In the genomic region with DNA sequence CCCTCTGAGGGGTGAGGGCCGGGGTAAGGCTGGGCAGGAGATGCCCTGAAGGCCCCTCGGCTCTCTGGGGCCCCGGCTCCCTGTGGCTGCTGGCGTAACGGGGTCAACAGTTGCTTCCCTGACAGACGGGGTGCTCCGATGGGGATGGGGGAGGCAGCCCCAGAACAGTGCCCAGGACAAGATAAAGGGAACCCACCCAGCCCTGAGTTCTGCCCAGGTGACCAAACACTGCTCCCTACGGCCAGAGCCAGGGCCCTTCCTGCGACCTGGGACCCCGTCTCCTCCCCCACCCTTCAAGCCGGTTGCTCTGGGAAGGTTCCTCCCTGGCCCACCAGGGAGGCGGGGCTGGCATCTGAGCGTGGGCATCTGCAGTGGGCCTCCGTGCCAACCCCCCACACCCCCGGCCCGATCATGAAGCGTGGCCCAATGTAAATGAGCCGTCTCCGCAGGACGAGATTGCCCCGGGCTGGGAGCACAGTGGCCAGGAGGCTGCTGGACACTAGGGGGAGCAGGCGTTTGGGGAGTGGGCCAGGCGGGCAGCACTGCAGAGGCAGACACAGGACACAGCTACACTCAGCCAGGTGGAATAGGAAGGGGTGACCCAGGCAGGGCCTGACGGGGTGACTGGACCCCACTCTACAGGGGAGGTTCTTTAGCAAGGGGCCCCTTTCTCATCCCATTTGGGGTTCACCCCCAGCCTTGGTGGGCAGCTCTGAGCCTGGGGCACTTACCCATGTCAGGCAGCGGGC, we compare ENCODE assay signal across 9 cellular contexts. TPM values are rescaled to one million over a fixed set of nuclear protein-coding genes. Genes with fewer than 3 reads are reported as not detected.
DNase-seq lines count a peak whose midpoint lies in the region; ATAC-seq and TF ChIP-seq lines count a peak whose summit lies in the region.
"Had no signal": no experiment of that assay in that cellular context is flagged by ENCODE, and none has a peak within 500 bp of the region (broad histone marks: within the 10 kb centered on the region; RNA-seq: fewer than 3 reads in every experiment).

No MANE protein-coding gene starts in this region.

- WGBS in GM23248 (ENCODE audit: low coverage in 1 of 2, low lambda C conversion rate in 2 of 2, missing lambda C conversion rate in 2 of 2), 2 experiments = 29 to 33% methylated on average over 19 to 24 of the region's 25 CpGs
- WGBS in smooth muscle cell (ENCODE audit: low lambda C conversion rate) = 37% methylated on average over 25 of the region's 25 CpGs

- H3K9ac ChIP-seq in GM23248 (no peak overlapping the region), smooth muscle cell (ENCODE audit: low read depth) (no peak overlapping the region)

- ATAC-seq in SK-N-SH treated with all-trans-retinoic acid at 6 μM for 48 hours = peak; percentile 84

- no peaks in the 10 kb centered on the region for H3K9me3 Mint-ChIP-seq in activated CD4-positive, alpha-beta T cell treated with anti-CD3 and anti-CD28 coated beads, Interleukin-2, amount 10 ng/mL, durations not matched to agents 24 days and 14 days

- H3K4me3 ChIP-seq in GM23248 (no peak overlapping the region), left ventricle myocardium inferior (no peak overlapping the region), smooth muscle cell (no peak overlapping the region)

- TF ChIP-seq CTCF in left ventricle myocardium inferior (IDR thresholded peaks at IDR 0.05; ENCODE audit: borderline replicate concordance) (peak; percentile 53), smooth muscle cell (IDR thresholded peaks at IDR 0.05; ENCODE audit: borderline replicate concordance, insufficient read depth, poor library complexity, severe bottlenecking) (peak; percentile 50)

- H3K27me3 ChIP-seq in GM23248 (replicated peaks; ENCODE audit: insufficient read depth) (no peaks in the 10 kb centered on the region), left ventricle myocardium inferior (ENCODE audit: low read depth) (peaks cover 53% of the 10 kb centered on the region), smooth muscle cell (ENCODE audit: low read depth) (no peaks in the 10 kb centered on the region)

- H3K4me3 Mint-ChIP-seq in activated CD4-positive, alpha-beta T cell treated with anti-CD3 and anti-CD28 coated beads, Interleukin-2, amount 10 ng/mL, durations not matched to agents 24 days and 14 days = no peak overlapping the region

- H3K4me1 ChIP-seq in GM23248 (ENCODE audit: insufficient read depth) (peaks cover 4% of the 10 kb centered on the region), left ventricle myocardium inferior (peaks cover 30% of the 10 kb centered on the region), smooth muscle cell (ENCODE audit: low read depth) (no peaks in the 10 kb centered on the region)

- intact Hi-C loops in left ventricle myocardium inferior (cut with micrococcal nuclease) = no loop called here
- intact Hi-C loops in activated CD4-positive, alpha-beta T cell treated with anti-CD3 and anti-CD28 coated beads, Interleukin-2, amount 10 ng/mL, durations not matched to agents 24 days and 14 days (cut with micrococcal nuclease) = loop anchor here (5.0 kb wide), 1 partner anchor 45 kb away; no protein-coding TSS in a partner anchor

- peaks cover 16% of the 10 kb centered on the region for H3K4me1 Mint-ChIP-seq in activated CD4-positive, alpha-beta T cell treated with anti-CD3 and anti-CD28 coated beads, Interleukin-2, amount 10 ng/mL, durations not matched to agents 24 days and 14 days

- H2AFZ ChIP-seq in GM23248 (no peak overlapping the region), smooth muscle cell (ENCODE audit: low read depth) (no peak overlapping the region)

- H3F3A ChIP-seq in GM23248 (ENCODE audit: insufficient read depth) = no peaks in the 10 kb centered on the region
- no peaks in the 10 kb centered on the region for H3F3A ChIP-seq in smooth muscle cell (ENCODE audit: low read depth)

- no peaks in the 10 kb centered on the region for H3K79me2 ChIP-seq in GM23248 (ENCODE audit: insufficient read depth)
- no peaks in the 10 kb centered on the region for H3K79me2 ChIP-seq in smooth muscle cell (ENCODE audit: low read depth)

- H3K36me3 ChIP-seq in GM23248 (ENCODE audit: low read depth) (no peaks in the 10 kb centered on the region), left ventricle myocardium inferior (no peaks in the 10 kb centered on the region), smooth muscle cell (ENCODE audit: low read depth) (no peaks in the 10 kb centered on the region)

- H3K27me3 Mint-ChIP-seq in activated CD4-positive, alpha-beta T cell treated with anti-CD3 and anti-CD28 coated beads, Interleukin-2, amount 10 ng/mL, durations not matched to agents 24 days and 14 days = peaks cover 8% of the 10 kb centered on the region

- H3K9me3 ChIP-seq in GM23248 (ENCODE audit: low read depth) = no peaks in the 10 kb centered on the region
- H3K9me3 ChIP-seq in left ventricle myocardium inferior (replicated peaks) = no peaks in the 10 kb centered on the region
- H3K9me3 ChIP-seq in smooth muscle cell (replicated peaks; ENCODE audit: low read depth) = no peaks in the 10 kb centered on the region

- H3K4me2 ChIP-seq in GM23248 (ENCODE audit: unreplicated experiment) (no peak overlapping the region), smooth muscle cell (no peak overlapping the region)

- no peak overlapping the region for H3K27ac ChIP-seq in GM23248
- no peak overlapping the region for H3K27ac ChIP-seq in left ventricle myocardium inferior (replicated peaks)
- H3K27ac ChIP-seq in smooth muscle cell (ENCODE audit: low read depth) = no peak overlapping the region

- no peaks in the 10 kb centered on the region for H4K20me1 ChIP-seq in GM23248 (ENCODE audit: insufficient read depth)
- no peaks in the 10 kb centered on the region for H4K20me1 ChIP-seq in smooth muscle cell (ENCODE audit: low read depth)

- H3K27ac Mint-ChIP-seq in activated CD4-positive, alpha-beta T cell treated with anti-CD3 and anti-CD28 coated beads, Interleukin-2, amount 10 ng/mL, durations not matched to agents 24 days and 14 days = no peak overlapping the region

- H3K9me2 ChIP-seq in GM23248 (ENCODE audit: insufficient read depth) = no peaks in the 10 kb centered on the region

- H3K36me3 Mint-ChIP-seq in activated CD4-positive, alpha-beta T cell treated with anti-CD3 and anti-CD28 coated beads, Interleukin-2, amount 10 ng/mL, durations not matched to agents 24 days and 14 days (ENCODE audit: low read depth) = peaks cover 2% of the 10 kb centered on the region

- in situ Hi-C loops in GM23248 (cut with MboI) = no loop called here

- DNase-seq in GM23248 (peak; percentile 51), left ventricle myocardium inferior (no peak), smooth muscle cell (lab: John Stamatoyannopoulos, UW; ENCODE audit: unreplicated experiment) (no peak), GF-D8 (lab: John Stamatoyannopoulos, UW) (no peak), NOMO-1 treated with DMSO at 0.1 percent for 48 hours (lab: John Stamatoyannopoulos, UW; ENCODE audit: unreplicated experiment) (no peak)
- DNase-seq in stimulated activated CD4-positive, alpha-beta T cell treated with anti-CD3 and anti-CD28 coated beads, Interleukin-4, amount 100 ng/mL, for 4 hours = no peak
- no peak for DNase-seq in activated CD4-positive, alpha-beta T cell treated with anti-CD3 and anti-CD28 coated beads, Interleukin-2, amount 10 ng/mL, durations not matched to agents 24 days and 14 days
- DNase-seq: NCI-H1436 treated with DMSO at 0.1 percent for 48 hours had no signal

TF ChIP-seq in SK-N-SH treated with all-trans-retinoic acid at 6 μM for 48 hours, 23 proteins besides CTCF, POLR2A, EP300 and RAD21 (continues in another document):
- TF ChIP-seq, protein P1, sequence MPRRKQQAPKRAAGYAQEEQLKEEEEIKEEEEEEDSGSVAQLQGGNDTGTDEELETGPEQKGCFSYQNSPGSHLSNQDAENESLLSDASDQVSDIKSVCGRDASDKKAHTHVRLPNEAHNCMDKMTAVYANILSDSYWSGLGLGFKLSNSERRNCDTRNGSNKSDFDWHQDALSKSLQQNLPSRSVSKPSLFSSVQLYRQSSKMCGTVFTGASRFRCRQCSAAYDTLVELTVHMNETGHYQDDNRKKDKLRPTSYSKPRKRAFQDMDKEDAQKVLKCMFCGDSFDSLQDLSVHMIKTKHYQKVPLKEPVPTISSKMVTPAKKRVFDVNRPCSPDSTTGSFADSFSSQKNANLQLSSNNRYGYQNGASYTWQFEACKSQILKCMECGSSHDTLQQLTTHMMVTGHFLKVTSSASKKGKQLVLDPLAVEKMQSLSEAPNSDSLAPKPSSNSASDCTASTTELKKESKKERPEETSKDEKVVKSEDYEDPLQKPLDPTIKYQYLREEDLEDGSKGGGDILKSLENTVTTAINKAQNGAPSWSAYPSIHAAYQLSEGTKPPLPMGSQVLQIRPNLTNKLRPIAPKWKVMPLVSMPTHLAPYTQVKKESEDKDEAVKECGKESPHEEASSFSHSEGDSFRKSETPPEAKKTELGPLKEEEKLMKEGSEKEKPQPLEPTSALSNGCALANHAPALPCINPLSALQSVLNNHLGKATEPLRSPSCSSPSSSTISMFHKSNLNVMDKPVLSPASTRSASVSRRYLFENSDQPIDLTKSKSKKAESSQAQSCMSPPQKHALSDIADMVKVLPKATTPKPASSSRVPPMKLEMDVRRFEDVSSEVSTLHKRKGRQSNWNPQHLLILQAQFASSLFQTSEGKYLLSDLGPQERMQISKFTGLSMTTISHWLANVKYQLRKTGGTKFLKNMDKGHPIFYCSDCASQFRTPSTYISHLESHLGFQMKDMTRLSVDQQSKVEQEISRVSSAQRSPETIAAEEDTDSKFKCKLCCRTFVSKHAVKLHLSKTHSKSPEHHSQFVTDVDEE (CRISPR knock-in tag; IDR thresholded peaks at IDR 0.05) = no peak
- TF ChIP-seq BACH2 (CRISPR knock-in tag; IDR thresholded peaks at IDR 0.05; ENCODE audit: borderline replicate concordance) = no peak

RNA-seq across cellular contexts. Expression of gene NKPD1, which starts 1.1 kb away (rescaled TPM):
- 0.11 and 0.25 TPM in 2 replicates for total RNA-seq in GM23248 (2014; rRNA removed; shearing (Covaris generic))
- polyA plus RNA-seq in GM23248 (2016; fragmentation: Nextera tagmentation; extraction: Ambion mirVana) (not detected in 2 replicates), smooth muscle cell (0.13 and 1.1 TPM in 2 replicates)
- total RNA-seq in left ventricle myocardium inferior (0.05 TPM), smooth muscle cell (1.1 and 1.6 TPM in 2 replicates)
- 0.16 and 0.28 TPM in 2 replicates for total RNA-seq in activated CD4-positive, alpha-beta T cell treated with anti-CD3 and anti-CD28 coated beads, Interleukin-2, amount 10 ng/mL, durations not matched to agents 24 days and 14 days

RNA-seq across cellular contexts. Expression of gene TRAPPC6A, which starts 16.1 kb away (rescaled TPM):
- 0.89 and 11.2 TPM in 2 replicates for total RNA-seq in GM23248 (2014; rRNA removed; shearing (Covaris generic))
- polyA plus RNA-seq in GM23248 (2016; fragmentation: Nextera tagmentation; extraction: Ambion mirVana) (16.9 and 18.8 TPM in 2 replicates), smooth muscle cell (31.0 and 32.2 TPM in 2 replicates)
- total RNA-seq in left ventricle myocardium inferior (15.8 TPM), smooth muscle cell (6.0 and 10.2 TPM in 2 replicates)
- total RNA-seq in activated CD4-positive, alpha-beta T cell treated with anti-CD3 and anti-CD28 coated beads, Interleukin-2, amount 10 ng/mL, durations not matched to agents 24 days and 14 days = 24.7 and 28.5 TPM in 2 replicates

RNA-seq across cellular contexts. Expression of gene BLOC1S3, which starts 16.7 kb away (rescaled TPM):
- 4.3 and 9.0 TPM in 2 replicates for total RNA-seq in GM23248 (2014; rRNA removed; shearing (Covaris generic))
- 7.2 and 8.9 TPM in 2 replicates for polyA plus RNA-seq in GM23248 (2016; fragmentation: Nextera tagmentation; extraction: Ambion mirVana)
- total RNA-seq in left ventricle myocardium inferior = 3.5 TPM
- 3.5 and 5.5 TPM in 2 replicates for total RNA-seq in smooth muscle cell
- 7.7 and 14.5 TPM in 2 replicates for polyA plus RNA-seq in smooth muscle cell
- 10.1 and 12.2 TPM in 2 replicates for total RNA-seq in activated CD4-positive, alpha-beta T cell treated with anti-CD3 and anti-CD28 coated beads, Interleukin-2, amount 10 ng/mL, durations not matched to agents 24 days and 14 days
